In genomic region chr18:525066-525797, GRCh38 we compare ENCODE assay signal across 14 cellular contexts. TPM values are rescaled to one million over a fixed set of nuclear protein-coding genes. Genes with fewer than 3 reads are reported as not detected.
DNase-seq lines count a peak whose midpoint lies in the region; ATAC-seq and TF ChIP-seq lines count a peak whose summit lies in the region.
"Had no signal": no experiment of that assay in that cellular context is flagged by ENCODE, and none has a peak within 500 bp of the region (broad histone marks: within the 10 kb centered on the region; RNA-seq: fewer than 3 reads in every experiment).

No MANE protein-coding gene starts in this region.

- TF ChIP-seq CTCF in GM23338 (conservative IDR thresholded peaks at IDR 0.05; ENCODE audit: low read depth in 2 of 2) (peak in 1 of 2 experiments; percentile 51; a peak in 2 of 4 replicates), fibroblast of pulmonary artery (IDR thresholded peaks at IDR 0.05; ENCODE audit: low read length, missing control alignments) (no peak), tibial artery (IDR thresholded peaks at IDR 0.05) (no peak)

- no peaks in the 10 kb centered on the region for H3F3A ChIP-seq in GM23338 (replicated peaks; ENCODE audit: low read depth)

- no peak overlapping the region for H3K4me3 Mint-ChIP-seq in GM23338
- H3K4me3 Mint-ChIP-seq in activated naive CD4-positive, alpha-beta T cell treated with anti-CD3 and anti-CD28 coated beads, Interleukin-2, amount 10 ng/mL, durations not matched to agents 7 days and 5 days = no peak overlapping the region
- H3K4me3 Mint-ChIP-seq: brain had no signal

- no peak overlapping the region for H3K4me2 ChIP-seq in GM23338

- H3K36me3 ChIP-seq in GM23338 (ENCODE audit: insufficient read depth) (no peaks in the 10 kb centered on the region), SJSA1 (no peaks in the 10 kb centered on the region), tibial artery (no peaks in the 10 kb centered on the region)
- H3K36me3 ChIP-seq: spleen had no signal

- no peaks in the 10 kb centered on the region for H3K9me3 Mint-ChIP-seq in GM23338
- H3K9me3 Mint-ChIP-seq in activated naive CD4-positive, alpha-beta T cell treated with anti-CD3 and anti-CD28 coated beads, Interleukin-2, amount 10 ng/mL, durations not matched to agents 7 days and 5 days = no peaks in the 10 kb centered on the region
- H3K9me3 Mint-ChIP-seq: brain had no signal

- H3K4me1 ChIP-seq in GM23338 (ENCODE audit: insufficient read depth) (no peaks in the 10 kb centered on the region), SJSA1 (replicated peaks) (peaks cover 35% of the 10 kb centered on the region), tibial artery (peaks cover 0 to 27% (median 8%) of the 10 kb centered on the region in 4 donors)
- H3K4me1 ChIP-seq: spleen had no signal

- no peak overlapping the region for H3K4me3 ChIP-seq in GM23338
- H3K4me3 ChIP-seq in SJSA1 = no peak overlapping the region
- no peak overlapping the region for H3K4me3 ChIP-seq in fibroblast of pulmonary artery (replicated peaks; ENCODE audit: low read depth, low read length)
- H3K4me3 ChIP-seq in skeletal muscle cell (ENCODE audit: low read depth, low read length) = no peak overlapping the region
- no peak overlapping the region for H3K4me3 ChIP-seq in tibial artery
- H3K4me3 ChIP-seq: spleen had no signal

- intact Hi-C loops in tibial artery (cut with DNase I; ENCODE audit: low total_unique reads) = no loop called here

- peak overlapping the region; percentile 10; the same call in 1 of the 2 replicates for H3K27ac Mint-ChIP-seq in GM23338
- no peak overlapping the region for H3K27ac Mint-ChIP-seq in activated naive CD4-positive, alpha-beta T cell treated with anti-CD3 and anti-CD28 coated beads, Interleukin-2, amount 10 ng/mL, durations not matched to agents 7 days and 5 days

- H2AFZ ChIP-seq in GM23338 = peak overlapping the region; percentile 47; the same call in 1 of the 2 replicates

- CTCF ChIA-PET in activated naive CD4-positive, alpha-beta T cell treated with anti-CD3 and anti-CD28 coated beads, Interleukin-2, amount 10 ng/mL, durations not matched to agents 7 days and 5 days (lab: Charles Lee) = no interaction called here

- H3K27ac ChIP-seq in GM23338 (ENCODE audit: low read depth) = no peak overlapping the region
- peak overlapping the region; percentile 32 for H3K27ac ChIP-seq in SJSA1
- no peak overlapping the region for H3K27ac ChIP-seq in tibial artery
- H3K27ac ChIP-seq: spleen had no signal

- DNase-seq in GM23338 (ENCODE audit: low spot score) (no peak), SJSA1 (ENCODE audit: low read depth in 1 of 2, low spot score in 2 of 2) (peak; percentile 50 to 77), fibroblast of pulmonary artery (ENCODE audit: low read depth) (peak; percentile 70), skeletal muscle cell (ENCODE audit: low read depth) (peak; percentile 71), ureter (ENCODE audit: low spot score) (no peak), tibial artery (no peak), NCI-H524 treated with DMSO at 0.1 percent for 48 hours (lab: John Stamatoyannopoulos, UW) (no peak)
- DNase-seq in activated naive CD4-positive, alpha-beta T cell treated with anti-CD3 and anti-CD28 coated beads, Interleukin-2, amount 10 ng/mL, durations not matched to agents 7 days and 5 days = no peak
- DNase-seq: head of caudate nucleus; NCI-H524; spleen; stimulated activated CD8-positive, alpha-beta memory T cell treated with anti-CD3 and anti-CD28 coated beads, Interleukin-4, amount 100 ng/mL, for 48 hours had no signal

- H3K27me3 Mint-ChIP-seq in GM23338 (ENCODE audit: insufficient read depth, low read depth, poor library complexity) = peaks cover 4% of the 10 kb centered on the region
- H3K27me3 Mint-ChIP-seq in activated naive CD4-positive, alpha-beta T cell treated with anti-CD3 and anti-CD28 coated beads, Interleukin-2, amount 10 ng/mL, durations not matched to agents 7 days and 5 days = no peaks in the 10 kb centered on the region

- no peaks in the 10 kb centered on the region for H4K20me1 ChIP-seq in GM23338 (replicated peaks; ENCODE audit: insufficient read depth)

- H3K79me2 ChIP-seq in GM23338 (replicated peaks; ENCODE audit: insufficient read depth) = no peaks in the 10 kb centered on the region

- H3K9me3 ChIP-seq in SJSA1 (replicated peaks) (no peaks in the 10 kb centered on the region), tibial artery (no peaks in the 10 kb centered on the region)
- H3K9me3 ChIP-seq: spleen had no signal

- peak; percentile 57 for ATAC-seq in GM23338

- H3K27me3 ChIP-seq in GM23338 (ENCODE audit: insufficient read depth) (no peaks in the 10 kb centered on the region), SJSA1 (replicated peaks) (no peaks in the 10 kb centered on the region), tibial artery (no peaks in the 10 kb centered on the region)

- no peaks in the 10 kb centered on the region for H3K9me2 ChIP-seq in GM23338 (ENCODE audit: insufficient read depth)

- no peaks in the 10 kb centered on the region for H3K36me3 Mint-ChIP-seq in GM23338 (ENCODE audit: low read depth)
- no peaks in the 10 kb centered on the region for H3K36me3 Mint-ChIP-seq in activated naive CD4-positive, alpha-beta T cell treated with anti-CD3 and anti-CD28 coated beads, Interleukin-2, amount 10 ng/mL, durations not matched to agents 7 days and 5 days
- H3K36me3 Mint-ChIP-seq: brain had no signal

- H3K4me1 Mint-ChIP-seq in GM23338 = peaks cover 8% of the 10 kb centered on the region; the same call in 1 of the 3 replicates
- H3K4me1 Mint-ChIP-seq in activated naive CD4-positive, alpha-beta T cell treated with anti-CD3 and anti-CD28 coated beads, Interleukin-2, amount 10 ng/mL, durations not matched to agents 7 days and 5 days = no peaks in the 10 kb centered on the region

TF ChIP-seq in GM23338, 12 proteins besides CTCF, POLR2A, EP300 and RAD21 (continues in another document):
- TF ChIP-seq ZNF331 (CRISPR knock-in tag; IDR thresholded peaks at IDR 0.05; ENCODE audit: low read depth) (no peak), STAT1 (IDR thresholded peaks at IDR 0.05; ENCODE audit: unreplicated experiment) (no peak), ETS1 (IDR thresholded peaks at IDR 0.05) (no peak), EZH2phosphoT487 (IDR thresholded peaks at IDR 0.05; ENCODE audit: unreplicated experiment) (no peak), REST (IDR thresholded peaks at IDR 0.05; ENCODE audit: unreplicated experiment) (no peak)

RNA-seq across cellular contexts. Expression of gene COLEC12, which starts 24.7 kb away (rescaled TPM):
- total RNA-seq in GM23338 (2014; rRNA removed; shearing (Covaris generic)) = 3.2 and 4.0 TPM in 2 replicates
- polyA plus RNA-seq in GM23338 (2016; fragmentation: Nextera tagmentation; extraction: Ambion mirVana) = 1.1 and 2.0 TPM in 2 replicates
- total RNA-seq in SJSA1 (2014; rRNA removed; shearing (Covaris generic)) = 58.8 and 111 TPM in 2 replicates
- 10.2 TPM for total RNA-seq in ureter
- total RNA-seq: T-helper 1 cell treated with Interleukin-12 subunit alpha and Interleukin-12 subunit beta and Interleukin-4 antibody, amounts not matched to agents 30 ng/mL and 1 ng/mL, for 36 hours had no signal

RNA-seq across cellular contexts. Expression of gene CETN1, which starts 54.9 kb away (rescaled TPM):
- total RNA-seq in GM23338 (2014; rRNA removed; shearing (Covaris generic)) = not detected in 2 replicates
- not detected in 2 replicates for polyA plus RNA-seq in GM23338 (2016; fragmentation: Nextera tagmentation; extraction: Ambion mirVana)
- total RNA-seq in SJSA1 (2014; rRNA removed; shearing (Covaris generic)) = not detected in 2 replicates
- total RNA-seq in ureter = not detected
- total RNA-seq: spleen; T-helper 1 cell treated with Interleukin-12 subunit alpha and Interleukin-12 subunit beta and Interleukin-4 antibody, amounts not matched to agents 30 ng/mL and 1 ng/mL, for 36 hours had no signal
- polyA plus RNA-seq: spleen had no signal

Comparison
In these comparisons a context has a peak if more than half of its experiments do, and no peak if none do; other contexts are left out.
1. DNase-seq: peak in SJSA1 (2 of 2), fibroblast of pulmonary artery (single experiment) and skeletal muscle cell (single experiment); none in GM23338 (single experiment), activated naive CD4-positive, alpha-beta T cell treated with anti-CD3 and anti-CD28 coated beads, Interleukin-2, amount 10 ng/mL, durations not matched to agents 7 days and 5 days (single experiment), ureter (single experiment), tibial artery (0 of 2) and NCI-H524 treated with DMSO at 0.1 percent for 48 hours (single experiment).